8 cellular contexts compared by ENCODE assay signal in the genomic region with DNA sequence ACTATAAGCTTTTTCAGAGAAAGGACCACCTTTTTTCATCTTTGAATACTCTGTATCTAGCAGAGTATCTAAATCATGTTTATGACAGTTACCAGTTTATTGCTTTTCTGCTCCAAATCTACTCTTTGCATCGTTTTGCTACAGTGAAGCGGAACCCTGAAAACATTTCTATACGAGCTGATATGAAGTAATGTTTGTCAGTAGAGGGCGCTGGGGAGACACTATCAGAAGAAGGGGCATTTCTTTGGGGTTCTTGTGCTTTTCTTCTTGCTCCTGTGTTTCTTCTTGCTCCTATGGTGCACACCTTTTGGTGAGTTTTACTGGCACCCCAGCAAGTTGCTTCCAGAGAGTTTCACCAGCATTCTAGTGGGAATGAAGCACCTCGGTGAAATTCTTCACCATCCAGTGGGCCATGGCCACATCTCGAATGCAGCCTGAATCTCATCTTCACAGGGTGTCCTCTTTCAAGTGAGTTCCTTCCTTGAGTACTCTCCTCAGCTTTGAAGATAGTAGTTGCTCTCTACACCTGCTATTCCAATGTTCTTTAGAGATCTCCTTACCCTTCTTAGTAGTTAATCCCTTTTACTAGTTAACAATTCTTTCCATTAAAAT.
DNase-seq lines count a peak whose midpoint lies in the region; ATAC-seq and TF ChIP-seq lines count a peak whose summit lies in the region.

No MANE protein-coding gene starts in this region.

- TF ChIP-seq CTCF in ovary (IDR thresholded peaks at IDR 0.05): no peak

- DNase-seq in SHP77 (lab: John Stamatoyannopoulos, UW) (peak; percentile 35 to 60), SHP77 treated with DMSO at 0.1 percent for 48 hours (lab: John Stamatoyannopoulos, UW) (no peak), kidney glomerular epithelial cell (lab: John Stamatoyannopoulos, UW) (peak; percentile 23), ovary (no peak), hepatic stellate cell (ENCODE audit: low spot score) (no peak)
- peak; percentile 27 for DNase-seq in Jurkat, Clone E6-1 (ENCODE audit: low read depth, low spot score)
- peak; percentile 30 for DNase-seq in activated CD4-positive, alpha-beta memory T cell treated with anti-CD3 and anti-CD28 coated beads for 36 hours

- no peak for TF ChIP-seq EP300 in ovary (IDR thresholded peaks at IDR 0.05)

- no peaks in the 10 kb centered on the region for H3K36me3 ChIP-seq in ovary

- no peak overlapping the region for H3K4me3 Mint-ChIP-seq in activated CD4-positive, alpha-beta memory T cell treated with anti-CD3 and anti-CD28 coated beads for 36 hours

- POLR2A ChIA-PET in activated CD4-positive, alpha-beta memory T cell treated with anti-CD3 and anti-CD28 coated beads for 36 hours (lab: Charles Lee): no interaction called here

- 55 to 63% (median 56%) methylated on average over 6 of the region's 6 CpGs for WGBS in ovary, 3 donors

- no peaks in the 10 kb centered on the region for H3K9me3 Mint-ChIP-seq in activated CD4-positive, alpha-beta memory T cell treated with anti-CD3 and anti-CD28 coated beads for 36 hours

- H3K27me3 ChIP-seq in ovary: no peaks in the 10 kb centered on the region

- no peaks in the 10 kb centered on the region for H3K9me3 ChIP-seq in ovary

- no peak overlapping the region for H3K4me3 ChIP-seq in Jurkat, Clone E6-1 (ENCODE audit: low read length)
- H3K4me3 ChIP-seq in ovary: no peak overlapping the region

- peaks cover 6% of the 10 kb centered on the region for H3K4me1 Mint-ChIP-seq in activated CD4-positive, alpha-beta memory T cell treated with anti-CD3 and anti-CD28 coated beads for 36 hours (ENCODE audit: low read depth)

- no peak for TF ChIP-seq POLR2A in ovary (IDR thresholded peaks at IDR 0.05)

- no peak overlapping the region for H3K27ac Mint-ChIP-seq in activated CD4-positive, alpha-beta memory T cell treated with anti-CD3 and anti-CD28 coated beads for 36 hours

- intact Hi-C loops in activated CD4-positive, alpha-beta memory T cell treated with anti-CD3 and anti-CD28 coated beads for 36 hours (cut with micrococcal nuclease): no loop called here
- intact Hi-C loops in ovary (cut with DNase I): no loop called here

- ATAC-seq in HG03378 (IDR thresholded peaks at IDR 0.05; ENCODE audit: unreplicated experiment): no peak

- no peaks in the 10 kb centered on the region for H3K36me3 Mint-ChIP-seq in activated CD4-positive, alpha-beta memory T cell treated with anti-CD3 and anti-CD28 coated beads for 36 hours

- no peak overlapping the region for H3K27ac ChIP-seq in ovary

- CTCF ChIA-PET in activated CD4-positive, alpha-beta memory T cell treated with anti-CD3 and anti-CD28 coated beads for 36 hours (lab: Charles Lee): interaction anchor here (0.6 to 4.0 kb wide), 11 partner anchors 10 to 435 kb away, joined by 3 to 26 read pairs (median 3); no protein-coding TSS in a partner anchor

- H3K27me3 Mint-ChIP-seq in activated CD4-positive, alpha-beta memory T cell treated with anti-CD3 and anti-CD28 coated beads for 36 hours: peaks cover 4% of the 10 kb centered on the region

- H3K4me1 ChIP-seq in ovary (ENCODE audit: insufficient read depth): no peaks in the 10 kb centered on the region

Comparison
In these comparisons a context has a peak if more than half of its experiments do, and no peak if none do; other contexts are left out.
1. DNase-seq: peak in SHP77 (2 of 2), Jurkat, Clone E6-1 (single experiment), activated CD4-positive, alpha-beta memory T cell treated with anti-CD3 and anti-CD28 coated beads for 36 hours (single experiment) and kidney glomerular epithelial cell (single experiment); none in SHP77 treated with DMSO at 0.1 percent for 48 hours (single experiment), ovary (0 of 5) and hepatic stellate cell (single experiment).